20 cellular contexts compared by ENCODE assay signal in genomic region chr9:37338218-37338617, GRCh38.
A peak's percentile ranks its signal among the peaks of the same experiment; 100 is the strongest.
DNase-seq lines count a peak whose midpoint lies in the region; TF ChIP-seq lines count a peak whose summit lies in the region.
"Had no signal": no experiment of that assay in that cellular context is flagged by ENCODE, and none has a peak within 500 bp of the region (broad histone marks: within the 10 kb centered on the region; RNA-seq: fewer than 3 reads in every experiment).

No MANE protein-coding gene starts in this region.

- H3K9me3 ChIP-seq in Loucy (ENCODE audit: insufficient read depth, low read depth, low read length): no peaks in the 10 kb centered on the region
- no peaks in the 10 kb centered on the region for H3K9me3 ChIP-seq in WERI-Rb-1 (ENCODE audit: severe bottlenecking)
- no peaks in the 10 kb centered on the region for H3K9me3 ChIP-seq in spleen
- H3K9me3 ChIP-seq: left ventricle myocardium inferior, prostate gland had no signal

- 47 to 65% (median 57%) methylated on average over 4 of the region's 4 CpGs for WGBS in spleen, 5 donors

- DNase-seq in DMS153 (lab: John Stamatoyannopoulos, UW) (peak; percentile 39), DMS153 treated with DMSO at 0.1 percent for 48 hours (lab: John Stamatoyannopoulos, UW; ENCODE audit: unreplicated experiment) (no peak), WERI-Rb-1 (no peak), spleen (no peak), ACHN (no peak), NOMO-1 treated with dmso at 0.1 percent for 144 hours (lab: John Stamatoyannopoulos, UW; ENCODE audit: unreplicated experiment) (no peak)
- DNase-seq in activated CD8-positive, alpha-beta memory T cell treated with anti-CD3 and anti-CD28 coated beads, Interleukin-2, amount 50 U/mL, for 48 hours: no peak
- DNase-seq: activated CD4-positive, alpha-beta T cell treated with anti-CD3 and anti-CD28 coated beads, Interleukin-2, amount 50 U/mL, for 4 hours; activated gamma-delta T cell; activated T-cell treated with anti-CD3 and anti-CD28 coated beads for 4 hours; brain microvascular endothelial cell; C1 segment of cervical spinal cord; cortex of kidney; left ventricle myocardium inferior; NCI-H2171; SHP77; T-helper 1 cell had no signal

- H3K36me3 ChIP-seq in Loucy (ENCODE audit: insufficient read depth, low read length) (no peaks in the 10 kb centered on the region), WERI-Rb-1 (no peaks in the 10 kb centered on the region), spleen (no peaks in the 10 kb centered on the region)
- H3K36me3 ChIP-seq: brain microvascular endothelial cell, left ventricle myocardium inferior, prostate gland had no signal

- no peak overlapping the region for H2AFZ ChIP-seq in Loucy (ENCODE audit: low read length)

- in situ Hi-C loops in ACHN (cut with HindIII; ENCODE audit: low pct_ligation_motif_present, low pct_unique_long_range_greater_than_20kb, low sequenced_read_pairs): no loop called here

- H3K27ac ChIP-seq in WERI-Rb-1 (peak overlapping the region; percentile 30), spleen (peak overlapping the region in 5 of 8 donors; percentile 30 to 51 (median 41))
- H3K27ac ChIP-seq: 22Rv1, brain microvascular endothelial cell, left ventricle myocardium inferior, prostate gland had no signal

- peak overlapping the region; percentile 51 for H3K9ac ChIP-seq in Loucy (ENCODE audit: low read depth, low read length, poor library complexity, severe bottlenecking)

- TF ChIP-seq POLR2A in spleen (IDR thresholded peaks at IDR 0.05): no peak

- peaks cover 29% of the 10 kb centered on the region; the same call in 1 of the 2 replicates for H3K79me2 ChIP-seq in Loucy (ENCODE audit: insufficient read depth, low read length)

- H3K4me3 ChIP-seq in Loucy (ENCODE audit: low read length, poor library complexity, severe bottlenecking) (peak overlapping the region; percentile 56), WERI-Rb-1 (ENCODE audit: low read depth, low read length) (no peak overlapping the region), spleen (no peak overlapping the region)
- H3K4me3 ChIP-seq: left ventricle myocardium inferior, prostate gland had no signal

- intact Hi-C loops in spleen (cut with DNase I; ENCODE audit: low total_unique reads): loop anchor here (10.0 kb wide), 1 partner anchor 463 kb away; no protein-coding TSS in a partner anchor

- no peaks in the 10 kb centered on the region for H3F3A ChIP-seq in Loucy (ENCODE audit: low read depth)

- peaks cover 6% of the 10 kb centered on the region for H4K20me1 ChIP-seq in Loucy (ENCODE audit: insufficient read depth, low read length, poor library complexity, severe bottlenecking)

- no peak for TF ChIP-seq CTCF in Loucy (conservative IDR thresholded peaks at IDR 0.05; ENCODE audit: low read length)
- TF ChIP-seq CTCF in WERI-Rb-1 (IDR thresholded peaks at IDR 0.05; ENCODE audit: low read depth, low read length): no peak
- TF ChIP-seq CTCF in spleen (IDR thresholded peaks at IDR 0.05 in 8 of 11, conservative IDR thresholded peaks at IDR 0.05 in 3 of 11): no peak

- H3K4me2 ChIP-seq in Loucy (ENCODE audit: low read depth, low read length, poor library complexity, severe bottlenecking): peak overlapping the region; percentile 75

- no peaks in the 10 kb centered on the region for H3K27me3 ChIP-seq in Loucy (ENCODE audit: insufficient read depth, low read length, poor library complexity, severe bottlenecking)
- H3K27me3 ChIP-seq in WERI-Rb-1 (ENCODE audit: insufficient read depth, low read depth, severe bottlenecking): no peaks in the 10 kb centered on the region
- no peaks in the 10 kb centered on the region for H3K27me3 ChIP-seq in spleen (replicated peaks in 1 of 7)
- H3K27me3 ChIP-seq: brain microvascular endothelial cell had no signal

- H3K9me2 ChIP-seq in Loucy (replicated peaks; ENCODE audit: low read depth, low read length): no peaks in the 10 kb centered on the region

- H3K4me1 ChIP-seq in Loucy (ENCODE audit: insufficient read depth, low read length, poor library complexity, severe bottlenecking): peaks cover 29% of the 10 kb centered on the region
- peaks cover 3 to 80% (median 31%) of the 10 kb centered on the region in 6 donors for H3K4me1 ChIP-seq in spleen
- H3K4me1 ChIP-seq: left ventricle myocardium inferior, prostate gland had no signal
